Comparison of ENCODE assay signal across 1 cellular context in genomic region chr11:2203440-2204259, GRCh38.
TF ChIP-seq lines count a peak whose summit lies in the region.

No MANE protein-coding gene starts in this region.

TF ChIP-seq in HepG2, 621 proteins besides CTCF, POLR2A, EP300 and RAD21 (continued from another document and continues in another):
- TF ChIP-seq RFXAP (CRISPR knock-in tag; IDR thresholded peaks at IDR 0.05; ENCODE audit: borderline replicate concordance), result no peak; the same call in 1 of the 2 replicates
- no peak for TF ChIP-seq GPBP1L1 (CRISPR knock-in tag; IDR thresholded peaks at IDR 0.05)
- TF ChIP-seq ZNF574 (CRISPR knock-in tag; IDR thresholded peaks at IDR 0.05), result no peak
- no peak for TF ChIP-seq AKNA (CRISPR knock-in tag; IDR thresholded peaks at IDR 0.05; ENCODE audit: borderline replicate concordance)
- no peak for TF ChIP-seq IRX3 (CRISPR knock-in tag; IDR thresholded peaks at IDR 0.05; ENCODE audit: borderline replicate concordance, low read depth)
- no peak for TF ChIP-seq BRD4 (CRISPR knock-in tag; IDR thresholded peaks at IDR 0.05)
- peak; percentile 22; the same call in 1 of the 2 replicates for TF ChIP-seq BCL3 (CRISPR knock-in tag; IDR thresholded peaks at IDR 0.05)
- no peak for TF ChIP-seq ZNF382 (CRISPR knock-in tag; IDR thresholded peaks at IDR 0.05; ENCODE audit: borderline replicate concordance)
- TF ChIP-seq GLI4 (CRISPR knock-in tag; IDR thresholded peaks at IDR 0.05; ENCODE audit: borderline replicate concordance), result no peak
- no peak for TF ChIP-seq ZNF713 (CRISPR knock-in tag; IDR thresholded peaks at IDR 0.05)
- TF ChIP-seq HNRNPH1 (optimal IDR thresholded peaks at IDR 0.05; ENCODE audit: low read depth, low read length), result no peak
- TF ChIP-seq ZFP90 (CRISPR knock-in tag; IDR thresholded peaks at IDR 0.05; ENCODE audit: borderline replicate concordance), result no peak
- TF ChIP-seq ZNF850 (CRISPR knock-in tag; conservative IDR thresholded peaks at IDR 0.05), result no peak
- no peak for TF ChIP-seq TBX3 (IDR thresholded peaks at IDR 0.05; ENCODE audit: borderline replicate concordance)
- no peak for TF ChIP-seq KAT7 (CRISPR knock-in tag; IDR thresholded peaks at IDR 0.05; ENCODE audit: borderline replicate concordance)
- no peak for TF ChIP-seq THAP8 (CRISPR knock-in tag; IDR thresholded peaks at IDR 0.05; ENCODE audit: borderline replicate concordance)
- TF ChIP-seq KDM3A (CRISPR knock-in tag; IDR thresholded peaks at IDR 0.05; ENCODE audit: low read depth), result no peak
- no peak for TF ChIP-seq SMARCC2 (IDR thresholded peaks at IDR 0.05)
- no peak for TF ChIP-seq ZFP36L2 (CRISPR knock-in tag; IDR thresholded peaks at IDR 0.05)
- TF ChIP-seq ZNF253 (CRISPR knock-in tag; IDR thresholded peaks at IDR 0.05; ENCODE audit: borderline replicate concordance), result no peak
- 0 out of 2 replicates have a peak, but pooled peaks have one; percentile 34 for TF ChIP-seq ZNF546 (CRISPR knock-in tag; conservative IDR thresholded peaks at IDR 0.05)
- TF ChIP-seq ZFP1 (CRISPR knock-in tag; IDR thresholded peaks at IDR 0.05), result no peak
- TF ChIP-seq ZNF235 (CRISPR knock-in tag; IDR thresholded peaks at IDR 0.05; ENCODE audit: borderline replicate concordance), result no peak
- no peak for TF ChIP-seq FOXM1 (CRISPR knock-in tag; IDR thresholded peaks at IDR 0.05)
- TF ChIP-seq GATA4 (IDR thresholded peaks at IDR 0.05; ENCODE audit: borderline replicate concordance, low read depth), result no peak
- no peak for TF ChIP-seq ISX (CRISPR knock-in tag; conservative IDR thresholded peaks at IDR 0.05)
- no peak for TF ChIP-seq ZNF256 (CRISPR knock-in tag; conservative IDR thresholded peaks at IDR 0.05)
- no peak for TF ChIP-seq ZNF138 (CRISPR knock-in tag; IDR thresholded peaks at IDR 0.05; ENCODE audit: low read depth)
- TF ChIP-seq ZNF557 (CRISPR knock-in tag; IDR thresholded peaks at IDR 0.05), result no peak
- no peak for TF ChIP-seq SP2 (CRISPR knock-in tag; IDR thresholded peaks at IDR 0.05)
- no peak for TF ChIP-seq ZNF296 (CRISPR knock-in tag; conservative IDR thresholded peaks at IDR 0.05)
- no peak for TF ChIP-seq ZFP36L1 (CRISPR knock-in tag; IDR thresholded peaks at IDR 0.05)
- TF ChIP-seq ZNF710 (CRISPR knock-in tag; IDR thresholded peaks at IDR 0.05; ENCODE audit: borderline replicate concordance), result peak; percentile 52; the same call in 1 of the 2 replicates
- TF ChIP-seq ZFY (CRISPR knock-in tag; IDR thresholded peaks at IDR 0.05), result peak; percentile 68
- no peak for TF ChIP-seq ZNF12 (CRISPR knock-in tag; IDR thresholded peaks at IDR 0.05)
- no peak for TF ChIP-seq IKZF1 (IDR thresholded peaks at IDR 0.05)
- TF ChIP-seq ZNF572 (CRISPR knock-in tag; IDR thresholded peaks at IDR 0.05), result no peak
- TF ChIP-seq IRF1 (CRISPR knock-in tag; IDR thresholded peaks at IDR 0.05; ENCODE audit: low read depth), result no peak
- TF ChIP-seq DMAP1 (CRISPR knock-in tag; IDR thresholded peaks at IDR 0.05), result no peak
- no peak; the same call in 1 of the 2 replicates for TF ChIP-seq YEATS4 (CRISPR knock-in tag; IDR thresholded peaks at IDR 0.05; ENCODE audit: borderline replicate concordance)
- no peak for TF ChIP-seq REXO4 (CRISPR knock-in tag; IDR thresholded peaks at IDR 0.05; ENCODE audit: borderline replicate concordance)
- no peak for TF ChIP-seq GPN1 (CRISPR knock-in tag; IDR thresholded peaks at IDR 0.05; ENCODE audit: borderline replicate concordance)
- TF ChIP-seq CSRNP2 (CRISPR knock-in tag; conservative IDR thresholded peaks at IDR 0.05; ENCODE audit: low read depth), result no peak
- TF ChIP-seq TCF7L2 (IDR thresholded peaks at IDR 0.05; ENCODE audit: low read depth, low read length), result peak; percentile 91
- TF ChIP-seq ZNF75D (CRISPR knock-in tag; IDR thresholded peaks at IDR 0.05; ENCODE audit: borderline replicate concordance), result no peak
- TF ChIP-seq MAF1 (CRISPR knock-in tag; IDR thresholded peaks at IDR 0.05; ENCODE audit: borderline replicate concordance), result no peak
- TF ChIP-seq PAX8 (CRISPR knock-in tag; IDR thresholded peaks at IDR 0.05; ENCODE audit: borderline replicate concordance), result no peak
- no peak for TF ChIP-seq RELA (CRISPR knock-in tag; IDR thresholded peaks at IDR 0.05)
- no peak for TF ChIP-seq ZBTB42 (CRISPR knock-in tag; IDR thresholded peaks at IDR 0.05)
- TF ChIP-seq HBP1 (CRISPR knock-in tag; IDR thresholded peaks at IDR 0.05; ENCODE audit: low read depth), result no peak
- no peak for TF ChIP-seq BRCA1 (CRISPR knock-in tag; IDR thresholded peaks at IDR 0.05)
- no peak for TF ChIP-seq ATF1 (CRISPR knock-in tag; IDR thresholded peaks at IDR 0.05)
- TF ChIP-seq KLF12 (CRISPR knock-in tag; IDR thresholded peaks at IDR 0.05; ENCODE audit: borderline replicate concordance), result peak; percentile 89; the same call in 1 of the 2 replicates
- no peak for TF ChIP-seq KLF6 (CRISPR knock-in tag; IDR thresholded peaks at IDR 0.05)
- no peak for TF ChIP-seq RFX3 (CRISPR knock-in tag; IDR thresholded peaks at IDR 0.05)
- no peak for TF ChIP-seq MZF1 (CRISPR knock-in tag; IDR thresholded peaks at IDR 0.05; ENCODE audit: borderline replicate concordance)
- no peak for TF ChIP-seq ZNF530 (CRISPR knock-in tag; IDR thresholded peaks at IDR 0.05; ENCODE audit: low read depth)
- peak; percentile 59 for TF ChIP-seq RBM22 (optimal IDR thresholded peaks at IDR 0.05; ENCODE audit: low read length)
